ENCODE assay signal across 1 cellular context in the genomic region with DNA sequence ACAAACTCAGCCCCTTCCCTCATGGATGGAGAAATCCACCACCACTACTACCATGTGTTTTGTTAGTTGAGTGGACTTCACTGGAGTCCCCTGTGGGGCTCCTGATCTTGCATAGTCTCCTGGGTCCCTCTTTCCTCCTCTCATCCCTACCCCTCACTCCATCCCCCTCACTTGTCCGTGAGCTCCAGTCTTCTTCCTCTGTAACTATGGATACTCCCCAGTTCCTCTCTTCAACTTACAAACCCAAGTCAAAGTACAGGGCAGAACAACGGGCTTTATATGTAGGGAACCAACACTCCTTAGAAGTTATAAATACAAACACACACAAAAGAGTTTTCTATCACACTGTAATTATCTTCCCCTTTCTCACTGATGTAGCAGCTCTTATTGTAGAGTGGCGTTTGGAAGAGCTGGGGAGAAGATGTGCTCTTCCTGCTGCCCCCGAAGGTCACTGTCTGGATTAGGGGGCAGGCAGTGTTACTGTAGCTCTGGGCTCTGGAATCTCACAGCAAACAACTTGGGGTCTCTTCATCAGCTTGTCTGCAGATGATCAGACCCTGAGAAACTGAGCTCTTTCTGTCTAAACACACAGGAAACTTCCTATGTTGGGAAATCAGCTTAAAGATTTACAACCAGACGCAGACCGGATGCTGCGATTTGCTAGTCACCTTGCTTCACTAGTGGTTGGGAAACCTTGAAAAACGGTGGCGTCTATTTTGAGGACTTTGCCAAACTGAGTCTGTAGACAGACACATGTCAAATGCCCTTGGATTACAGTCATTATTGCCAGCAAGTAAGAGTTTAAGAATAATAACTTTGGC.
TF ChIP-seq lines count a peak whose summit lies in the region.

No MANE protein-coding gene starts in this region.

TF ChIP-seq in HepG2, 621 proteins besides CTCF, POLR2A, EP300 and RAD21 (continued from another document and continues in another):
- TF ChIP-seq, protein P1, sequence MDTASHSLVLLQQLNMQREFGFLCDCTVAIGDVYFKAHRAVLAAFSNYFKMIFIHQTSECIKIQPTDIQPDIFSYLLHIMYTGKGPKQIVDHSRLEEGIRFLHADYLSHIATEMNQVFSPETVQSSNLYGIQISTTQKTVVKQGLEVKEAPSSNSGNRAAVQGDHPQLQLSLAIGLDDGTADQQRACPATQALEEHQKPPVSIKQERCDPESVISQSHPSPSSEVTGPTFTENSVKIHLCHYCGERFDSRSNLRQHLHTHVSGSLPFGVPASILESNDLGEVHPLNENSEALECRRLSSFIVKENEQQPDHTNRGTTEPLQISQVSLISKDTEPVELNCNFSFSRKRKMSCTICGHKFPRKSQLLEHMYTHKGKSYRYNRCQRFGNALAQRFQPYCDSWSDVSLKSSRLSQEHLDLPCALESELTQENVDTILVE (CRISPR knock-in tag; IDR thresholded peaks at IDR 0.05), result 0 out of 2 replicates have a peak, but pooled peaks have one; percentile 34
- peak; percentile 57 for TF ChIP-seq KAT8 (CRISPR knock-in tag; IDR thresholded peaks at IDR 0.05)
- TF ChIP-seq PHF8 (CRISPR knock-in tag; IDR thresholded peaks at IDR 0.05), result no peak
- TF ChIP-seq MZF1 (CRISPR knock-in tag; IDR thresholded peaks at IDR 0.05; ENCODE audit: borderline replicate concordance), result no peak
- no peak for TF ChIP-seq ZNF644 (CRISPR knock-in tag; IDR thresholded peaks at IDR 0.05; ENCODE audit: low read depth)
- no peak for TF ChIP-seq ARNT2 (CRISPR knock-in tag; IDR thresholded peaks at IDR 0.05; ENCODE audit: low read depth)
- TF ChIP-seq ZFP41 (CRISPR knock-in tag; IDR thresholded peaks at IDR 0.05; ENCODE audit: borderline replicate concordance), result no peak
- TF ChIP-seq GATAD1 (CRISPR knock-in tag; IDR thresholded peaks at IDR 0.05), result no peak
- no peak for TF ChIP-seq PRMT3 (CRISPR knock-in tag; IDR thresholded peaks at IDR 0.05; ENCODE audit: borderline replicate concordance, low read depth)
- TF ChIP-seq ZNF761 (CRISPR knock-in tag; conservative IDR thresholded peaks at IDR 0.05), result 0 out of 2 replicates have a peak, but pooled peaks have one; percentile 50
- TF ChIP-seq, protein P2, sequence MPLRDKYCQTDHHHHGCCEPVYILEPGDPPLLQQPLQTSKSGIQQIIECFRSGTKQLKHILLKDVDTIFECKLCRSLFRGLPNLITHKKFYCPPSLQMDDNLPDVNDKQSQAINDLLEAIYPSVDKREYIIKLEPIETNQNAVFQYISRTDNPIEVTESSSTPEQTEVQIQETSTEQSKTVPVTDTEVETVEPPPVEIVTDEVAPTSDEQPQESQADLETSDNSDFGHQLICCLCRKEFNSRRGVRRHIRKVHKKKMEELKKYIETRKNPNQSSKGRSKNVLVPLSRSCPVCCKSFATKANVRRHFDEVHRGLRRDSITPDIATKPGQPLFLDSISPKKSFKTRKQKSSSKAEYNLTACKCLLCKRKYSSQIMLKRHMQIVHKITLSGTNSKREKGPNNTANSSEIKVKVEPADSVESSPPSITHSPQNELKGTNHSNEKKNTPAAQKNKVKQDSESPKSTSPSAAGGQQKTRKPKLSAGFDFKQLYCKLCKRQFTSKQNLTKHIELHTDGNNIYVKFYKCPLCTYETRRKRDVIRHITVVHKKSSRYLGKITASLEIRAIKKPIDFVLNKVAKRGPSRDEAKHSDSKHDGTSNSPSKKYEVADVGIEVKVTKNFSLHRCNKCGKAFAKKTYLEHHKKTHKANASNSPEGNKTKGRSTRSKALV (CRISPR knock-in tag; IDR thresholded peaks at IDR 0.05), result peak; percentile 53
- peak; percentile 24; the same call in 1 of the 2 replicates for TF ChIP-seq NCOR1 (IDR thresholded peaks at IDR 0.05; ENCODE audit: borderline replicate concordance, low read length)
- TF ChIP-seq ATF1 (CRISPR knock-in tag; IDR thresholded peaks at IDR 0.05), result no peak
- TF ChIP-seq ZBTB3 (CRISPR knock-in tag; IDR thresholded peaks at IDR 0.05; ENCODE audit: borderline replicate concordance, low read depth), result no peak
- TF ChIP-seq ZNF143 (CRISPR knock-in tag; IDR thresholded peaks at IDR 0.05), result no peak
- TF ChIP-seq POLR2AphosphoS5 (IDR thresholded peaks at IDR 0.05; ENCODE audit: low read depth, low read length), result 0 out of 2 replicates have a peak, but pooled peaks have one; percentile 27
- TF ChIP-seq MED13 (CRISPR knock-in tag; IDR thresholded peaks at IDR 0.05), result peak; percentile 67; the same call in 1 of the 2 replicates
- no peak for TF ChIP-seq ZNF350 (CRISPR knock-in tag; IDR thresholded peaks at IDR 0.05; ENCODE audit: borderline replicate concordance, low read depth)
- TF ChIP-seq, protein P3, sequence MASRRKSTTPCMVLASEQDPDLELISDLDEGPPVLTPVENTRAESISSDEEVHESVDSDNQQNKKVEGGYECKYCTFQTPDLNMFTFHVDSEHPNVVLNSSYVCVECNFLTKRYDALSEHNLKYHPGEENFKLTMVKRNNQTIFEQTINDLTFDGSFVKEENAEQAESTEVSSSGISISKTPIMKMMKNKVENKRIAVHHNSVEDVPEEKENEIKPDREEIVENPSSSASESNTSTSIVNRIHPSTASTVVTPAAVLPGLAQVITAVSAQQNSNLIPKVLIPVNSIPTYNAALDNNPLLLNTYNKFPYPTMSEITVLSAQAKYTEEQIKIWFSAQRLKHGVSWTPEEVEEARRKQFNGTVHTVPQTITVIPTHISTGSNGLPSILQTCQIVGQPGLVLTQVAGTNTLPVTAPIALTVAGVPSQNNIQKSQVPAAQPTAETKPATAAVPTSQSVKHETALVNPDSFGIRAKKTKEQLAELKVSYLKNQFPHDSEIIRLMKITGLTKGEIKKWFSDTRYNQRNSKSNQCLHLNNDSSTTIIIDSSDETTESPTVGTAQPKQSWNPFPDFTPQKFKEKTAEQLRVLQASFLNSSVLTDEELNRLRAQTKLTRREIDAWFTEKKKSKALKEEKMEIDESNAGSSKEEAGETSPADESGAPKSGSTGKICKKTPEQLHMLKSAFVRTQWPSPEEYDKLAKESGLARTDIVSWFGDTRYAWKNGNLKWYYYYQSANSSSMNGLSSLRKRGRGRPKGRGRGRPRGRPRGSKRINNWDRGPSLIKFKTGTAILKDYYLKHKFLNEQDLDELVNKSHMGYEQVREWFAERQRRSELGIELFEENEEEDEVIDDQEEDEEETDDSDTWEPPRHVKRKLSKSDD (CRISPR knock-in tag; IDR thresholded peaks at IDR 0.05; ENCODE audit: low read depth), result no peak
- no peak for TF ChIP-seq RNF2 (conservative IDR thresholded peaks at IDR 0.05; ENCODE audit: low read depth)
- peak; percentile 53; the same call in 1 of the 2 replicates for TF ChIP-seq ZNF331 (CRISPR knock-in tag; IDR thresholded peaks at IDR 0.05)
- TF ChIP-seq ZNF335 (CRISPR knock-in tag; IDR thresholded peaks at IDR 0.05), result 0 out of 2 replicates have a peak, but pooled peaks have one; percentile 59
- TF ChIP-seq ZNF556 (CRISPR knock-in tag; IDR thresholded peaks at IDR 0.05; ENCODE audit: borderline replicate concordance), result 0 out of 2 replicates have a peak, but pooled peaks have one; percentile 49
- no peak for TF ChIP-seq NPAS2 (CRISPR knock-in tag; IDR thresholded peaks at IDR 0.05; ENCODE audit: borderline replicate concordance)
- TF ChIP-seq ATRX (CRISPR knock-in tag; IDR thresholded peaks at IDR 0.05; ENCODE audit: borderline replicate concordance), result no peak
- no peak for TF ChIP-seq ARID2 (CRISPR knock-in tag; IDR thresholded peaks at IDR 0.05; ENCODE audit: borderline replicate concordance)
- no peak for TF ChIP-seq SRSF1 (optimal IDR thresholded peaks at IDR 0.05; ENCODE audit: low read depth, low read length)
- TF ChIP-seq ZC3H13 (CRISPR knock-in tag; IDR thresholded peaks at IDR 0.05), result no peak
- TF ChIP-seq, protein P4, sequence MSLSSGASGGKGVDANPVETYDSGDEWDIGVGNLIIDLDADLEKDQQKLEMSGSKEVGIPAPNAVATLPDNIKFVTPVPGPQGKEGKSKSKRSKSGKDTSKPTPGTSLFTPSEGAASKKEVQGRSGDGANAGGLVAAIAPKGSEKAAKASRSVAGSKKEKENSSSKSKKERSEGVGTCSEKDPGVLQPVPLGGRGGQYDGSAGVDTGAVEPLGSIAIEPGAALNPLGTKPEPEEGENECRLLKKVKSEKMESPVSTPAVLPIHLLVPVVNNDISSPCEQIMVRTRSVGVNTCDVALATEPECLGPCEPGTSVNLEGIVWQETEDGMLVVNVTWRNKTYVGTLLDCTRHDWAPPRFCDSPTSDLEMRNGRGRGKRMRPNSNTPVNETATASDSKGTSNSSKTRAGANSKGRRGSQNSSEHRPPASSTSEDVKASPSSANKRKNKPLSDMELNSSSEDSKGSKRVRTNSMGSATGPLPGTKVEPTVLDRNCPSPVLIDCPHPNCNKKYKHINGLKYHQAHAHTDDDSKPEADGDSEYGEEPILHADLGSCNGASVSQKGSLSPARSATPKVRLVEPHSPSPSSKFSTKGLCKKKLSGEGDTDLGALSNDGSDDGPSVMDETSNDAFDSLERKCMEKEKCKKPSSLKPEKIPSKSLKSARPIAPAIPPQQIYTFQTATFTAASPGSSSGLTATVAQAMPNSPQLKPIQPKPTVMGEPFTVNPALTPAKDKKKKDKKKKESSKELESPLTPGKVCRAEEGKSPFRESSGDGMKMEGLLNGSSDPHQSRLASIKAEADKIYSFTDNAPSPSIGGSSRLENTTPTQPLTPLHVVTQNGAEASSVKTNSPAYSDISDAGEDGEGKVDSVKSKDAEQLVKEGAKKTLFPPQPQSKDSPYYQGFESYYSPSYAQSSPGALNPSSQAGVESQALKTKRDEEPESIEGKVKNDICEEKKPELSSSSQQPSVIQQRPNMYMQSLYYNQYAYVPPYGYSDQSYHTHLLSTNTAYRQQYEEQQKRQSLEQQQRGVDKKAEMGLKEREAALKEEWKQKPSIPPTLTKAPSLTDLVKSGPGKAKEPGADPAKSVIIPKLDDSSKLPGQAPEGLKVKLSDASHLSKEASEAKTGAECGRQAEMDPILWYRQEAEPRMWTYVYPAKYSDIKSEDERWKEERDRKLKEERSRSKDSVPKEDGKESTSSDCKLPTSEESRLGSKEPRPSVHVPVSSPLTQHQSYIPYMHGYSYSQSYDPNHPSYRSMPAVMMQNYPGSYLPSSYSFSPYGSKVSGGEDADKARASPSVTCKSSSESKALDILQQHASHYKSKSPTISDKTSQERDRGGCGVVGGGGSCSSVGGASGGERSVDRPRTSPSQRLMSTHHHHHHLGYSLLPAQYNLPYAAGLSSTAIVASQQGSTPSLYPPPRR (CRISPR knock-in tag; IDR thresholded peaks at IDR 0.05; ENCODE audit: borderline replicate concordance), result peak; percentile 58; the same call in 1 of the 2 replicates
- TF ChIP-seq PITX1 (CRISPR knock-in tag; IDR thresholded peaks at IDR 0.05), result peak; percentile 50; the same call in 1 of the 2 replicates
- TF ChIP-seq, protein P5, sequence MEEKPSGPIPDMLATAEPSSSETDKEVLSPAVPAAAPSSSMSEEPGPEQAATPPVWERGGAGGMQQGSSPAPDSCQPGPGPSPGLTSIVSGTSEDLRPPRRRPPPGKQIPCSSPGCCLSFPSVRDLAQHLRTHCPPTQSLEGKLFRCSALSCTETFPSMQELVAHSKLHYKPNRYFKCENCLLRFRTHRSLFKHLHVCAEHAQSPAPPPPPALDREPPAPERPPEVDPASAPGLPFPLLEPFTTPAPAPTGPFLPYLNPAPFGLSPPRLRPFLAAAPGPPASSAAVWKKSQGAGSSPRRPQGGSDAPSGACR (CRISPR knock-in tag; IDR thresholded peaks at IDR 0.05), result 0 out of 2 replicates have a peak, but pooled peaks have one; percentile 50
- no peak for TF ChIP-seq PAF1 (CRISPR knock-in tag; IDR thresholded peaks at IDR 0.05)
- TF ChIP-seq, protein P6, sequence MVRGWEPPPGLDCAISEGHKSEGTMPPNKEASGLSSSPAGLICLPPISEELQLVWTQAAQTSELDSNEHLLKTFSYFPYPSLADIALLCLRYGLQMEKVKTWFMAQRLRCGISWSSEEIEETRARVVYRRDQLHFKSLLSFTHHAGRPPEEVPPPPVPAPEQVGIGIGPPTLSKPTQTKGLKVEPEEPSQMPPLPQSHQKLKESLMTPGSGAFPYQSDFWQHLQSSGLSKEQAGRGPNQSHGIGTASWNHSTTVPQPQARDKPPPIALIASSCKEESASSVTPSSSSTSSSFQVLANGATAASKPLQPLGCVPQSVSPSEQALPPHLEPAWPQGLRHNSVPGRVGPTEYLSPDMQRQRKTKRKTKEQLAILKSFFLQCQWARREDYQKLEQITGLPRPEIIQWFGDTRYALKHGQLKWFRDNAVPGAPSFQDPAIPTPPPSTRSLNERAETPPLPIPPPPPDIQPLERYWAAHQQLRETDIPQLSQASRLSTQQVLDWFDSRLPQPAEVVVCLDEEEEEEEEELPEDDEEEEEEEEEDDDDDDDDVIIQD (CRISPR knock-in tag; IDR thresholded peaks at IDR 0.05; ENCODE audit: low read depth), result peak; percentile 63; the same call in 1 of the 2 replicates
- no peak for TF ChIP-seq ZNF234 (CRISPR knock-in tag; conservative IDR thresholded peaks at IDR 0.05)
- TF ChIP-seq, protein P7, sequence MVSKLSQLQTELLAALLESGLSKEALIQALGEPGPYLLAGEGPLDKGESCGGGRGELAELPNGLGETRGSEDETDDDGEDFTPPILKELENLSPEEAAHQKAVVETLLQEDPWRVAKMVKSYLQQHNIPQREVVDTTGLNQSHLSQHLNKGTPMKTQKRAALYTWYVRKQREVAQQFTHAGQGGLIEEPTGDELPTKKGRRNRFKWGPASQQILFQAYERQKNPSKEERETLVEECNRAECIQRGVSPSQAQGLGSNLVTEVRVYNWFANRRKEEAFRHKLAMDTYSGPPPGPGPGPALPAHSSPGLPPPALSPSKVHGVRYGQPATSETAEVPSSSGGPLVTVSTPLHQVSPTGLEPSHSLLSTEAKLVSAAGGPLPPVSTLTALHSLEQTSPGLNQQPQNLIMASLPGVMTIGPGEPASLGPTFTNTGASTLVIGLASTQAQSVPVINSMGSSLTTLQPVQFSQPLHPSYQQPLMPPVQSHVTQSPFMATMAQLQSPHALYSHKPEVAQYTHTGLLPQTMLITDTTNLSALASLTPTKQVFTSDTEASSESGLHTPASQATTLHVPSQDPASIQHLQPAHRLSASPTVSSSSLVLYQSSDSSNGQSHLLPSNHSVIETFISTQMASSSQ (IDR thresholded peaks at IDR 0.05; ENCODE audit: low read depth), result peak; percentile 84
- TF ChIP-seq, protein P7 (CRISPR knock-in tag; IDR thresholded peaks at IDR 0.05; ENCODE audit: borderline replicate concordance), result peak; percentile 65; the same call in 1 of the 2 replicates
- TF ChIP-seq ZMYM2 (CRISPR knock-in tag; IDR thresholded peaks at IDR 0.05), result peak; percentile 52; the same call in 1 of the 2 replicates
- no peak for TF ChIP-seq ZNF567 (CRISPR knock-in tag; IDR thresholded peaks at IDR 0.05; ENCODE audit: borderline replicate concordance)
- TF ChIP-seq PPARG (CRISPR knock-in tag; conservative IDR thresholded peaks at IDR 0.05), result peak; percentile 76
- TF ChIP-seq KDM5A (IDR thresholded peaks at IDR 0.05; ENCODE audit: borderline replicate concordance, low read length), result no peak
- TF ChIP-seq HNF4A (CRISPR knock-in tag; IDR thresholded peaks at IDR 0.05), result peak; percentile 57
- peak; percentile 85 for TF ChIP-seq PHF21A (CRISPR knock-in tag; IDR thresholded peaks at IDR 0.05)
- no peak for TF ChIP-seq MAFG (CRISPR knock-in tag; IDR thresholded peaks at IDR 0.05)
- TF ChIP-seq CCAR2 (optimal IDR thresholded peaks at IDR 0.05; ENCODE audit: low read depth, low read length), result no peak
